Comparison of ENCODE assay signal across 9 cellular contexts in the genomic region with DNA sequence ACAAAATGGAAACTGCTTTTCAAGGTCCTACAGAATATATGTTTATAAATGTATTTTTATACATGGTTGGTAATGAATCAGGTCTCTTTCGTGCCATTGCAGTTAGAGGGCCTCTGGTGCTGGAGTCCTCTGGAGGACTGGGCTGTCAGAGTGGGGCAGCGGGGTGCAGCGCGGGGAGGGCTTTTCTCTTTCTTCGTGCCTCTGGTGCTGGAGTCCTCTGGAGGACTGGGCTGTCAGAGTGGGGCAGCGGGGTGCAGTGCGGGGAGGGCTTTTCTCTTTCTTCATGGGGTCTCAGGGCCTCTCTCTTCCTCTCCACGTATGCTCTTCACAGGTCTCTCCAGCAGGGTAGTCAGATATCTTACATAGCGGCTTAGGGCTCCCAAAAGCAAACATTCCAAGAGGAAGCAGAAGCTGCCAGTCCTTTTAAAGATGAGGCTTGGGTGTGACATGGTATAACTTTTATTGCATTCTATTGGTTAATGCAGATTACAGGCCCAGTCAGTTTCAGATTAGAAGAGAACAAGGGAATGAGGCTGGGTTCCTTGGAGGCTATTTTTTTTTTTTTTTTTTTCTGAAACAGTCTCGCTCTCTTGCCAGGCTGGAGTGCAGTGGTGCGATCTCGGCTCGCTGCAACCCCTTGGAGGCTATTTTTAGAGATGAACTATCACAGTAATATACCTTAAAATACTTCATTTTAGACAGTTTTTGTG. TPM values are rescaled to one million over a fixed set of nuclear protein-coding genes. Genes with fewer than 3 reads are reported as not detected.
DNase-seq lines count a peak whose midpoint lies in the region; ATAC-seq and TF ChIP-seq lines count a peak whose summit lies in the region.
"Had no signal": no experiment of that assay in that cellular context is flagged by ENCODE, and none has a peak within 500 bp of the region (broad histone marks: within the 10 kb centered on the region; RNA-seq: fewer than 3 reads in every experiment).

No MANE protein-coding gene starts in this region.

- no peaks in the 10 kb centered on the region for H3K36me3 ChIP-seq in GM23338 (ENCODE audit: insufficient read depth)
- no peaks in the 10 kb centered on the region for H3K36me3 ChIP-seq in Panc1 (ENCODE audit: control insufficient read depth, insufficient read depth, low read length)
- peaks cover 0 to 36% (median 18%) of the 10 kb centered on the region in 6 donors for H3K36me3 ChIP-seq in spleen
- H3K36me3 ChIP-seq in uterus, result no peaks in the 10 kb centered on the region
- H3K36me3 ChIP-seq: prostate gland had no signal

- H3K27me3 Mint-ChIP-seq in GM23338 (ENCODE audit: insufficient read depth, low read depth, poor library complexity), result no peaks in the 10 kb centered on the region
- H3K27me3 Mint-ChIP-seq in glutamatergic neuron (ENCODE audit: unreplicated experiment), result peaks cover 4% of the 10 kb centered on the region

- H3K4me1 Mint-ChIP-seq in GM23338, result peaks cover 20% of the 10 kb centered on the region
- H3K4me1 Mint-ChIP-seq in glutamatergic neuron (ENCODE audit: low read depth, unreplicated experiment), result peaks cover 26% of the 10 kb centered on the region

- no peak for TF ChIP-seq POLR2A in spleen (IDR thresholded peaks at IDR 0.05)
- TF ChIP-seq POLR2A in uterus (IDR thresholded peaks at IDR 0.05), result no peak

- no peaks in the 10 kb centered on the region for H3K9me3 ChIP-seq in Panc1 (ENCODE audit: control insufficient read depth, insufficient read depth, low read depth, low read length)
- H3K9me3 ChIP-seq in spleen, result no peaks in the 10 kb centered on the region
- H3K9me3 ChIP-seq in uterus, result no peaks in the 10 kb centered on the region
- H3K9me3 ChIP-seq: prostate gland had no signal

- H2AFZ ChIP-seq in GM23338, result no peak overlapping the region

- CTCF ChIA-PET in Panc1 (lab: Charles Lee), result interaction anchor here (0.7 kb wide), 1 partner anchor 800 kb away, joined by 5 read pairs; no protein-coding TSS in a partner anchor

- H3K4me1 ChIP-seq in GM23338 (ENCODE audit: insufficient read depth) (peaks cover 10% of the 10 kb centered on the region; the same call in 1 of the 2 replicates), Panc1 (ENCODE audit: control insufficient read depth, insufficient read depth, low read length) (peaks cover 23% of the 10 kb centered on the region), spleen (peaks cover 14 to 70% (median 43%) of the 10 kb centered on the region in 6 donors), uterus (peaks cover 0 to 4% of the 10 kb centered on the region in 2 donors)
- H3K4me1 ChIP-seq: prostate gland had no signal

- no peak for TF ChIP-seq CTCF in GM23338 (conservative IDR thresholded peaks at IDR 0.05; ENCODE audit: low read depth in 2 of 2)
- no peak for TF ChIP-seq CTCF in Panc1 (IDR thresholded peaks at IDR 0.05)
- TF ChIP-seq CTCF in glutamatergic neuron (IDR thresholded peaks at IDR 0.05; ENCODE audit: partially characterized antibody, unreplicated experiment), result no peak
- TF ChIP-seq CTCF in spleen (IDR thresholded peaks at IDR 0.05 in 8 of 11, conservative IDR thresholded peaks at IDR 0.05 in 3 of 11), result no peak
- TF ChIP-seq CTCF in uterus (IDR thresholded peaks at IDR 0.05), result no peak

- no peak overlapping the region for H3K4me3 ChIP-seq in GM23338
- H3K4me3 ChIP-seq in Panc1 (ENCODE audit: low read depth in 2 of 2, low read length in 2 of 2), result peak overlapping the region; percentile 23 to 37
- peak overlapping the region in 1 of 8 donors; percentile 46 for H3K4me3 ChIP-seq in spleen
- no peak overlapping the region for H3K4me3 ChIP-seq in uterus
- H3K4me3 ChIP-seq: prostate gland had no signal

- H3K27me3 ChIP-seq in GM23338 (ENCODE audit: insufficient read depth) (no peaks in the 10 kb centered on the region), Panc1 (ENCODE audit: control insufficient read depth, insufficient read depth, low read length) (no peaks in the 10 kb centered on the region), spleen (replicated peaks in 1 of 7) (no peaks in the 10 kb centered on the region), uterus (no peaks in the 10 kb centered on the region)

- WGBS in spleen, 5 donors, result 80 to 86% (median 84%) methylated on average over 12 to 13 of the region's 13 CpGs

- H3K79me2 ChIP-seq in GM23338 (replicated peaks; ENCODE audit: insufficient read depth), result no peaks in the 10 kb centered on the region

- peak; percentile 43 for DNase-seq in GM23338 (ENCODE audit: low spot score)
- no peak for DNase-seq in Panc1 (ENCODE audit: low read depth, low spot score)
- no peak for DNase-seq in glutamatergic neuron
- DNase-seq in spleen, result no peak
- no peak for DNase-seq in uterus
- DNase-seq in AG08395 (ENCODE audit: low spot score), result no peak
- DNase-seq: NCI-H1105 treated with DMSO at 0.1 percent for 48 hours had no signal

- POLR2A ChIA-PET in Panc1 (lab: Charles Lee), result interaction anchor here (0.6 kb wide), 1 partner anchor 746 kb away, joined by 4 read pairs; no protein-coding TSS in a partner anchor

- intact Hi-C loops in Panc1 (cut with micrococcal nuclease; ENCODE audit: unreplicated experiment) (no loop called here), spleen (cut with DNase I; ENCODE audit: low total_unique reads) (no loop called here), uterus (cut with DNase I; ENCODE audit: low total_unique reads) (no loop called here)

- H3K4me3 Mint-ChIP-seq in GM23338, result no peak overlapping the region
- peak overlapping the region; percentile 38 for H3K4me3 Mint-ChIP-seq in glutamatergic neuron (ENCODE audit: unreplicated experiment)

- H3K36me3 Mint-ChIP-seq in GM23338 (ENCODE audit: low read depth) (no peaks in the 10 kb centered on the region; the same call in 2 of the 3 replicates), glutamatergic neuron (ENCODE audit: unreplicated experiment) (no peaks in the 10 kb centered on the region)

- no TSS peak for BruUV-seq in Panc1 (replicated peaks; lab: Mats Ljungman, UMichigan)

- H3K9me3 Mint-ChIP-seq in GM23338 (no peaks in the 10 kb centered on the region; the same call in 2 of the 3 replicates), glutamatergic neuron (ENCODE audit: unreplicated experiment) (peaks cover 7% of the 10 kb centered on the region)

- ATAC-seq in GM23338 (peak; percentile 92), Panc1 (peak; percentile 85), HG02973 (IDR thresholded peaks at IDR 0.05; ENCODE audit: unreplicated experiment) (no peak)

- H3K27ac ChIP-seq in GM23338 (ENCODE audit: low read depth) (no peak overlapping the region), Panc1 (ENCODE audit: low read length) (peak overlapping the region; percentile 89), spleen (peak overlapping the region in 5 of 8 donors; percentile 38 to 89 (median 82)), uterus (no peak overlapping the region)
- H3K27ac ChIP-seq: prostate gland had no signal

- no peaks in the 10 kb centered on the region for H4K20me1 ChIP-seq in GM23338 (replicated peaks; ENCODE audit: insufficient read depth)

- no peaks in the 10 kb centered on the region for H3F3A ChIP-seq in GM23338 (replicated peaks; ENCODE audit: low read depth)

- no peaks in the 10 kb centered on the region for H3K9me2 ChIP-seq in GM23338 (ENCODE audit: insufficient read depth)

- no peak overlapping the region for H3K4me2 ChIP-seq in GM23338

- in situ Hi-C loops in Panc1 (cut with HindIII; ENCODE audit: low pct_unique_long_range_greater_than_20kb, low sequenced_read_pairs), result no loop called here

- H3K27ac Mint-ChIP-seq in GM23338 (peak overlapping the region; percentile 5; the same call in 1 of the 2 replicates), glutamatergic neuron (ENCODE audit: unreplicated experiment) (peak overlapping the region; percentile 40)

TF ChIP-seq in GM23338, 12 proteins besides CTCF, POLR2A, EP300 and RAD21 (continues in another document):
- TF ChIP-seq NANOG (IDR thresholded peaks at IDR 0.05; ENCODE audit: borderline replicate concordance), result no peak
- TF ChIP-seq STAT1 (IDR thresholded peaks at IDR 0.05; ENCODE audit: unreplicated experiment), result no peak
- no peak for TF ChIP-seq ZNF114 (CRISPR knock-in tag; IDR thresholded peaks at IDR 0.05)

RNA-seq across cellular contexts. Expression of a gene that starts 13.1 kb away (rescaled TPM):
- total RNA-seq in GM23338 (2014; rRNA removed; shearing (Covaris generic)), result 16.1 and 28.0 TPM in 2 replicates
- polyA plus RNA-seq in GM23338 (2016; fragmentation: Nextera tagmentation; extraction: Ambion mirVana) (66.7 and 70.2 TPM in 2 replicates), spleen (10 to 100 TPM; 14.8 to 25.4 (median 18.9) TPM)
- total RNA-seq in Panc1 (2021; ENCODE audit: unreplicated experiment) (14.0 TPM), glutamatergic neuron (ENCODE audit: unreplicated experiment) (52.8 TPM), spleen (10 to 100 TPM; 37.5 to 79.3 (median 55.1) TPM), uterus (10 to 100 TPM; 19.2 to 54.8 (median 49.7) TPM)
- 6.1 TPM for polyA plus RNA-seq in Panc1 (2012; ENCODE audit: insufficient read length)

RNA-seq across cellular contexts. Expression of a gene that starts 13.8 kb away (rescaled TPM):
- 93.1 and 100 TPM in 2 replicates for total RNA-seq in GM23338 (2014; rRNA removed; shearing (Covaris generic))
- 89.2 and 104 TPM in 2 replicates for polyA plus RNA-seq in GM23338 (2016; fragmentation: Nextera tagmentation; extraction: Ambion mirVana)
- 89.3 TPM for total RNA-seq in Panc1 (2021; ENCODE audit: unreplicated experiment)
- 57.9 TPM for polyA plus RNA-seq in Panc1 (2012; ENCODE audit: insufficient read length)
- total RNA-seq in glutamatergic neuron (ENCODE audit: unreplicated experiment), result 450 TPM
- 10 to 100 TPM; 59.5 to 92.8 (median 81.7) TPM for total RNA-seq in spleen
- 10 to 100 TPM; 17.3 to 21.2 (median 18.0) TPM for polyA plus RNA-seq in spleen
- 100 to 1,000 TPM in 1 of 4 donors, 10 to 100 TPM in 3; 40.3 to 114 (median 55.6) TPM for total RNA-seq in uterus

Comparison
In these comparisons a context has a peak if more than half of its experiments do, and no peak if none do; other contexts are left out.
1. H3K27ac ChIP-seq: peak in Panc1 (single experiment) and spleen (5 of 8); none in GM23338 (single experiment) and uterus (0 of 2).
2. H3K4me3 ChIP-seq: peak in Panc1 (2 of 2); none in GM23338 (single experiment) and uterus (0 of 2).